In genomic region chr3:138939563-138940241, GRCh38 we compare ENCODE assay signal across 15 cellular contexts. TPM values are rescaled to one million over a fixed set of nuclear protein-coding genes. Genes with fewer than 3 reads are reported as not detected.
A peak's percentile ranks its signal among the peaks of the same experiment; 100 is the strongest.
DNase-seq lines count a peak whose midpoint lies in the region; ATAC-seq and TF ChIP-seq lines count a peak whose summit lies in the region.
"Had no signal": no experiment of that assay in that cellular context is flagged by ENCODE, and none has a peak within 500 bp of the region (broad histone marks: within the 10 kb centered on the region; RNA-seq: fewer than 3 reads in every experiment).

No MANE protein-coding gene starts in this region.

- no peak overlapping the region for H3K4ac ChIP-seq in IMR-90 (ENCODE audit: low read depth, low read length)

- BruUV-seq in IMR-90 (replicated peaks; lab: Mats Ljungman, UMichigan), result no TSS peak

- CTCF ChIA-PET in GM10248 (lab: Yijun Ruan, JAX), result interaction anchor here (1.0 to 3.8 kb wide), 3 partner anchors 8 to 15 kb away, joined by 4 to 21 read pairs (median 5); no protein-coding TSS in a partner anchor
- CTCF ChIA-PET in IMR-90 (lab: Yijun Ruan, JAX), result no interaction called here

- H2AFZ ChIP-seq in IMR-90 (replicated peaks; ENCODE audit: low read length, poor library complexity) (peak overlapping the region; percentile 17), hepatocyte (no peak overlapping the region), parathyroid adenoma (peak overlapping the region; percentile 18)

- no peak overlapping the region for H4K5ac ChIP-seq in IMR-90 (ENCODE audit: low read depth, low read length)

- no peak overlapping the region for H4K91ac ChIP-seq in IMR-90 (ENCODE audit: insufficient read depth, low read depth, low read length)

- H3K27ac ChIP-seq in IMR-90 (ENCODE audit: insufficient read depth, low read length) (no peak overlapping the region), hepatocyte (no peak overlapping the region), parathyroid adenoma (peak overlapping the region; percentile 95)

- dilution Hi-C loops in IMR-90 (cut with HindIII; ENCODE audit: low sequenced_read_pairs, unreplicated experiment), result no loop called here

- H3K9me2 ChIP-seq in hepatocyte (replicated peaks; ENCODE audit: insufficient read depth), result no peaks in the 10 kb centered on the region

- H4K20me1 ChIP-seq in IMR-90 (ENCODE audit: insufficient read depth, low read length), result peaks cover 19% of the 10 kb centered on the region
- peaks cover 3% of the 10 kb centered on the region for H4K20me1 ChIP-seq in hepatocyte (ENCODE audit: insufficient read depth, poor library complexity, severe bottlenecking)

- no peak overlapping the region for H3K14ac ChIP-seq in IMR-90 (replicated peaks; ENCODE audit: low read depth, low read length)

- no peak for TF ChIP-seq POLR2A in IMR-90 (IDR thresholded peaks at IDR 0.05; ENCODE audit: low read depth, low read length)

- no peak for TF ChIP-seq RAD21 in IMR-90 (IDR thresholded peaks at IDR 0.05; ENCODE audit: low read length)

- H3K79me1 ChIP-seq in IMR-90 (ENCODE audit: low read depth in 1 of 2, low read length in 2 of 2), result no peaks in the 10 kb centered on the region

- no peak overlapping the region for H3K9ac ChIP-seq in IMR-90 (ENCODE audit: low read depth, low read length)
- peak overlapping the region; percentile 71 for H3K9ac ChIP-seq in parathyroid adenoma

- no peak overlapping the region for H2BK15ac ChIP-seq in IMR-90 (ENCODE audit: low read depth, low read length)

- no peak overlapping the region for H2BK5ac ChIP-seq in IMR-90 (ENCODE audit: low read depth, low read length, poor library complexity, severe bottlenecking)

- H2AK5ac ChIP-seq in IMR-90 (ENCODE audit: low read depth, low read length), result no peak overlapping the region

- H3K4me1 ChIP-seq in IMR-90 (ENCODE audit: control insufficient read depth, insufficient read depth, low read length) (peaks cover 4% of the 10 kb centered on the region; the same call in 1 of the 2 replicates), hepatocyte (ENCODE audit: insufficient read depth) (peaks cover 8% of the 10 kb centered on the region), parathyroid adenoma (peaks cover 50% of the 10 kb centered on the region)

- no peak overlapping the region for H4K8ac ChIP-seq in IMR-90 (ENCODE audit: low read depth in 2 of 2, low read length in 2 of 2)

- H3K18ac ChIP-seq in IMR-90 (ENCODE audit: low read depth, low read length), result no peak overlapping the region

- DNase-seq in GM10248 (ENCODE audit: extremely low spot score), result peak; percentile 17
- DNase-seq in IMR-90, result no peak
- no peak for DNase-seq in hepatocyte (ENCODE audit: low spot score)
- DNase-seq in ACHN, result no peak
- no peak for DNase-seq in GM03348 (ENCODE audit: low spot score)
- DNase-seq: activated CD4-positive, alpha-beta T cell treated with anti-CD3 and anti-CD28 coated beads for 4 hours; CD8-positive, alpha-beta T cell; NCI-H1048; T-cell had no signal

- no peak overlapping the region for H2AK9ac ChIP-seq in IMR-90 (replicated peaks; ENCODE audit: low read depth, low read length, poor library complexity)

- H3K23ac ChIP-seq in IMR-90 (ENCODE audit: low read depth, low read length), result no peak overlapping the region

- no peak overlapping the region for H2BK120ac ChIP-seq in IMR-90 (ENCODE audit: low read depth, low read length)

- intact Hi-C loops in IMR-90 (cut with micrococcal nuclease), result loop anchor here (5.0 kb wide), 1 partner anchor 173 kb away; no protein-coding TSS in a partner anchor

- 5% methylated on average over 13 of the region's 52 CpGs; no CpG with 5 or more reads in 1 of the 2 experiments for WGBS in IMR-90 (ENCODE audit: extremely low coverage in 2 of 2, insufficient read length in 1 of 2), 2 experiments
- 4% methylated on average over 50 of the region's 52 CpGs for WGBS in hepatocyte (ENCODE audit: low lambda C conversion rate, missing lambda C conversion rate)

- TF ChIP-seq CTCF in GM10248 (IDR thresholded peaks at IDR 0.05; ENCODE audit: control extremely low read depth, extremely low read depth, low read depth, missing control alignments) (no peak), IMR-90 (conservative IDR thresholded peaks at IDR 0.05; ENCODE audit: low read depth, low read length) (no peak), hepatocyte (IDR thresholded peaks at IDR 0.05; ENCODE audit: poor library complexity) (peak; percentile 4), parathyroid adenoma (IDR thresholded peaks at IDR 0.05) (peak; percentile 28)

- H3K9me3 ChIP-seq in IMR-90 (ENCODE audit: control insufficient read depth, insufficient read depth, low read length) (peaks cover 5% of the 10 kb centered on the region), hepatocyte (ENCODE audit: low read depth) (no peaks in the 10 kb centered on the region), parathyroid adenoma (ENCODE audit: control insufficient read depth, low read length) (no peaks in the 10 kb centered on the region)

- H3K36me3 ChIP-seq in IMR-90 (ENCODE audit: control insufficient read depth, insufficient read depth, low read length) (no peaks in the 10 kb centered on the region), hepatocyte (replicated peaks; ENCODE audit: insufficient read depth, low read depth) (no peaks in the 10 kb centered on the region), parathyroid adenoma (ENCODE audit: control insufficient read depth, insufficient read depth, low read length) (no peaks in the 10 kb centered on the region)

- no peak overlapping the region for H3K56ac ChIP-seq in IMR-90 (ENCODE audit: extremely low read depth, insufficient read depth, low read length)

- 0 out of 2 replicates have a peak, but pooled peaks cover 3% of the 10 kb centered on the region for H3K9me1 ChIP-seq in IMR-90 (ENCODE audit: insufficient read depth, low read length)

- H3K27me3 ChIP-seq in IMR-90 (ENCODE audit: control insufficient read depth, insufficient read depth, low read length), result peaks cover 92% of the 10 kb centered on the region
- H3K27me3 ChIP-seq in hepatocyte, result peaks cover 98% of the 10 kb centered on the region
- no peaks in the 10 kb centered on the region for H3K27me3 ChIP-seq in parathyroid adenoma (ENCODE audit: control insufficient read depth, insufficient read depth, low read length)

- POLR2A ChIA-PET in GM10248 (lab: Yijun Ruan, JAX) (no interaction called here), IMR-90 (lab: Charles Lee; ENCODE audit: unreplicated experiment) (no interaction called here)

- in situ Hi-C loops in IMR-90 (cut with MboI; ENCODE audit: low sequenced_read_pairs) (loop anchor here (10.0 kb wide), 1 partner anchor 175 kb away; no protein-coding TSS in a partner anchor), ACHN (cut with HindIII; ENCODE audit: low pct_ligation_motif_present, low pct_unique_long_range_greater_than_20kb, low sequenced_read_pairs) (no loop called here)

- H2BK20ac ChIP-seq in IMR-90 (ENCODE audit: low read depth, low read length), result no peak overlapping the region

- ATAC-seq in IMR-90 (ENCODE audit: low read depth) (no peak), HG03025 (IDR thresholded peaks at IDR 0.05; ENCODE audit: low FRiP score, unreplicated experiment) (no peak)
- ATAC-seq: CD8-positive, alpha-beta T cell; esophagus mucosa; sciatic nerve; T-cell had no signal

- H3K4me3 ChIP-seq in IMR-90 (ENCODE audit: insufficient read depth, low read depth, low read length) (no peak overlapping the region), hepatocyte (no peak overlapping the region), parathyroid adenoma (ENCODE audit: low read depth, low read length) (peak overlapping the region; percentile 78)

- H3K79me2 ChIP-seq in hepatocyte (no peaks in the 10 kb centered on the region), parathyroid adenoma (peaks cover 80% of the 10 kb centered on the region)

- H3K4me2 ChIP-seq in IMR-90 (ENCODE audit: low read depth, low read length), result no peak overlapping the region
- no peak overlapping the region for H3K4me2 ChIP-seq in hepatocyte
- H3K4me2 ChIP-seq in parathyroid adenoma (ENCODE audit: low read length), result peak overlapping the region; percentile 72

TF ChIP-seq in IMR-90, 13 proteins besides CTCF, POLR2A, EP300 and RAD21:
- TF ChIP-seq MAFK (IDR thresholded peaks at IDR 0.05; ENCODE audit: low read depth, low read length) (no peak), USF2 (IDR thresholded peaks at IDR 0.05; ENCODE audit: low read depth, low read length) (no peak)

RNA-seq across cellular contexts. Expression of gene FOXL2, which starts 7.2 kb away (rescaled TPM):
- total RNA-seq in IMR-90 (2012; rRNA removed), result not detected in 2 replicates
- polyA plus RNA-seq in IMR-90 (2012; rRNA removed), result 0.07 TPM in 2 replicates
- 0.14 TPM in 1 of 2 replicates, not detected in the other for polyA plus RNA-seq in IMR-90 (2012; cell fraction: cytosol; rRNA removed)
- polyA plus RNA-seq in IMR-90 (2012; cell fraction: nucleus; rRNA removed; ENCODE audit: low replicate concordance), result 0.06 and 0.12 TPM in 2 replicates
- not detected in 2 replicates for total RNA-seq in hepatocyte
- not detected in 2 replicates for polyA plus RNA-seq in hepatocyte
- total RNA-seq: activated T-helper 1 cell treated with anti-CD3 and anti-CD28 coated beads, Interleukin-12 subunit alpha, Interleukin-12 subunit beta, Interleukin-2, Interleukin-4 antibody, amounts not matched to agents 30 ng/mL and 10 ng/mL and 1 ng/mL, durations not matched to agents 14 hours and 24 hours and 36 hours; esophagus mucosa; subcutaneous adipose tissue; T-cell had no signal

RNA-seq across cellular contexts. Expression of gene FOXL2NB, which starts 7.3 kb away (rescaled TPM):
- total RNA-seq in IMR-90 (2012; rRNA removed) (under 0.01 TPM in 1 of 2 replicates, not detected in the other), hepatocyte (not detected in 2 replicates)
- polyA plus RNA-seq in IMR-90 (2012; rRNA removed) (0.05 TPM in 1 of 2 replicates, not detected in the other), hepatocyte (not detected in 2 replicates)
- polyA plus RNA-seq in IMR-90 (2012; cell fraction: cytosol; rRNA removed), result 0.01 and 0.09 TPM in 2 replicates
- polyA plus RNA-seq in IMR-90 (2012; cell fraction: nucleus; rRNA removed; ENCODE audit: low replicate concordance), result 0.13 and 0.22 TPM in 2 replicates
- total RNA-seq: activated T-helper 1 cell treated with anti-CD3 and anti-CD28 coated beads, Interleukin-12 subunit alpha, Interleukin-12 subunit beta, Interleukin-2, Interleukin-4 antibody, amounts not matched to agents 30 ng/mL and 10 ng/mL and 1 ng/mL, durations not matched to agents 14 hours and 24 hours and 36 hours; CD8-positive, alpha-beta T cell; esophagus mucosa; sciatic nerve; subcutaneous adipose tissue had no signal

Comparison
In these comparisons a context has a peak if more than half of its experiments do, and no peak if none do; other contexts are left out.
1. CTCF ChIP-seq: peak in hepatocyte (single experiment) and parathyroid adenoma (single experiment); none in GM10248 (single experiment) and IMR-90 (single experiment).